ENCODE assay signal across 24 cellular contexts in genomic region chr20:55592866-55593265, GRCh38.
A peak's percentile ranks its signal among the peaks of the same experiment; 100 is the strongest.
DNase-seq lines count a peak whose midpoint lies in the region; ATAC-seq, FAIRE-seq and TF ChIP-seq lines count a peak whose summit lies in the region.
"Had no signal": no experiment of that assay in that cellular context is flagged by ENCODE, and none has a peak within 500 bp of the region (broad histone marks: within the 10 kb centered on the region; RNA-seq: fewer than 3 reads in every experiment).

No MANE protein-coding gene starts in this region.

- dilution Hi-C loops in keratinocyte (cut with MboI; ENCODE audit: extremely low pct_ligation_motif_present, low sequenced_read_pairs), result no loop called here

- H3K4me3 ChIP-seq in KMS-11 (IDR thresholded peaks at IDR 0.05; ENCODE audit: insufficient read depth, low read depth, low read length) (no peak overlapping the region), RWPE2 (ENCODE audit: severe bottlenecking) (no peak overlapping the region), keratinocyte (ENCODE audit: control insufficient read depth in 2 of 3, extremely low read depth in 1 of 3, insufficient read depth in 2 of 3, low read depth in 1 of 3, low read length in 3 of 3) (no peak overlapping the region), neuronal stem cell (ENCODE audit: low read length in 2 of 2) (no peak overlapping the region)
- H3K4me3 ChIP-seq: A549; BLaER1 treated with 17β-estradiol and CSF1 and Interleukin-3, amounts not matched to agents 10 nM and 100 nM; HAP-1 had no signal

- H2AFZ ChIP-seq in KMS-11 (ENCODE audit: low read depth) (peak overlapping the region; percentile 38; the same call in 1 of the 2 replicates), keratinocyte (ENCODE audit: control insufficient read depth, low read length) (no peak overlapping the region), neuronal stem cell (ENCODE audit: low read length) (no peak overlapping the region)

- H3K9ac ChIP-seq in KMS-11 (peak overlapping the region; percentile 47; the same call in 1 of the 2 replicates), keratinocyte (ENCODE audit: control insufficient read depth, extremely low read depth, insufficient read depth, low read length) (no peak overlapping the region), neuronal stem cell (ENCODE audit: low read depth, low read length, poor library complexity) (no peak overlapping the region)
- H3K9ac ChIP-seq: BLaER1 treated with 17β-estradiol and CSF1 and Interleukin-3, amounts not matched to agents 10 nM and 100 nM had no signal

- peaks cover 37% of the 10 kb centered on the region for H3K4me1 ChIP-seq in KMS-11 (ENCODE audit: low read depth, poor library complexity, severe bottlenecking)
- peaks cover 4% of the 10 kb centered on the region for H3K4me1 ChIP-seq in RWPE2 (ENCODE audit: insufficient read depth, poor library complexity, severe bottlenecking)
- H3K4me1 ChIP-seq in keratinocyte (ENCODE audit: control insufficient read depth, extremely low read depth, insufficient read depth, low read length), result no peaks in the 10 kb centered on the region
- H3K4me1 ChIP-seq in neuronal stem cell (ENCODE audit: control insufficient read depth in 2 of 2, insufficient read depth in 1 of 2, low read depth in 1 of 2, low read length in 2 of 2), result no peaks in the 10 kb centered on the region
- H3K4me1 ChIP-seq: A549; BLaER1 treated with 17β-estradiol and CSF1 and Interleukin-3, amounts not matched to agents 10 nM and 100 nM; HAP-1 had no signal

- H3K18ac ChIP-seq in neuronal stem cell (ENCODE audit: low read length), result no peak overlapping the region

- no peak overlapping the region for H4K8ac ChIP-seq in neuronal stem cell (ENCODE audit: low read depth, low read length)

- DNase-seq in RWPE2 (ENCODE audit: low spot score) (no peak), keratinocyte (ENCODE audit: low read depth, low spot score) (no peak), neuronal stem cell (ENCODE audit: low spot score) (no peak), CD1c-positive myeloid dendritic cell (ENCODE audit: extremely low spot score) (no peak)
- DNase-seq: 8988T; ACHN; AML-193; BE2C; Calu3; CD4-positive, alpha-beta memory T cell; COR-L47; DMS53; DMS79 treated with DMSO at 0.1 percent for 48 hours; GF-D8; GOT3; HFFc6 had no signal

- H3K9me1 ChIP-seq in keratinocyte (ENCODE audit: control insufficient read depth, extremely low read depth, insufficient read depth, low read length), result no peaks in the 10 kb centered on the region

- ATAC-seq in RWPE2 (ENCODE audit: low read depth) (peak; percentile 43; the same call in 2 of the 3 replicates), GM18861 (IDR thresholded peaks at IDR 0.05; ENCODE audit: unreplicated experiment) (no peak)
- ATAC-seq: A549 had no signal

- no CpG with 5 or more reads among the region's 8 CpGs for WGBS in neuronal stem cell (ENCODE audit: extremely low coverage in 2 of 2, insufficient read length in 2 of 2, insufficient replicate concordance in 1 of 2), 2 donors

- H3K27me3 ChIP-seq in KMS-11 (ENCODE audit: insufficient read depth, low read depth) (no peaks in the 10 kb centered on the region), RWPE2 (ENCODE audit: insufficient read depth, poor library complexity, severe bottlenecking) (peaks cover 3% of the 10 kb centered on the region), keratinocyte (ENCODE audit: control insufficient read depth, extremely low read depth, insufficient read depth, low read length) (no peaks in the 10 kb centered on the region), neuronal stem cell (ENCODE audit: control insufficient read depth in 3 of 3, insufficient read depth in 3 of 3, low read depth in 1 of 3, low read length in 3 of 3) (no peaks in the 10 kb centered on the region)
- H3K27me3 ChIP-seq: BE2C; BLaER1 treated with 17β-estradiol and CSF1 and Interleukin-3, amounts not matched to agents 10 nM and 100 nM had no signal

- H2BK5ac ChIP-seq in neuronal stem cell (ENCODE audit: low read length), result no peak overlapping the region

- H3K23ac ChIP-seq in neuronal stem cell (ENCODE audit: low read depth, low read length, poor library complexity), result no peak overlapping the region

- no peak overlapping the region for H3K4ac ChIP-seq in neuronal stem cell (ENCODE audit: low read length)

- no peaks in the 10 kb centered on the region for H3K79me1 ChIP-seq in neuronal stem cell (ENCODE audit: low read depth, low read length)

- H3K36me3 ChIP-seq in KMS-11 (ENCODE audit: insufficient read depth) (no peaks in the 10 kb centered on the region), RWPE2 (ENCODE audit: low read depth) (no peaks in the 10 kb centered on the region), keratinocyte (ENCODE audit: control insufficient read depth in 2 of 2, extremely low read depth in 1 of 2, insufficient read depth in 2 of 2, low read length in 2 of 2) (no peaks in the 10 kb centered on the region), neuronal stem cell (replicated peaks in 1 of 2; ENCODE audit: control insufficient read depth in 2 of 2, insufficient read depth in 2 of 2, low read length in 2 of 2) (no peaks in the 10 kb centered on the region)
- H3K36me3 ChIP-seq: BE2C; BLaER1 treated with 17β-estradiol and CSF1 and Interleukin-3, amounts not matched to agents 10 nM and 100 nM; HAP-1 had no signal

- H4K20me1 ChIP-seq in KMS-11 (ENCODE audit: insufficient read depth) (no peaks in the 10 kb centered on the region), keratinocyte (ENCODE audit: control insufficient read depth, extremely low read depth, insufficient read depth, low read length) (no peaks in the 10 kb centered on the region)
- H4K20me1 ChIP-seq: BLaER1 treated with 17β-estradiol and CSF1 and Interleukin-3, amounts not matched to agents 10 nM and 100 nM had no signal

- no peak overlapping the region for H2BK12ac ChIP-seq in neuronal stem cell (ENCODE audit: low read length)

- H3K79me2 ChIP-seq in KMS-11 (ENCODE audit: insufficient read depth, low read depth) (no peaks in the 10 kb centered on the region), keratinocyte (ENCODE audit: control insufficient read depth, insufficient read depth, low read length) (no peaks in the 10 kb centered on the region)

- H3K14ac ChIP-seq in neuronal stem cell (ENCODE audit: low read length), result no peak overlapping the region

- no peak overlapping the region for H2AK5ac ChIP-seq in neuronal stem cell (ENCODE audit: low read depth, low read length)

- no peak overlapping the region for H2BK120ac ChIP-seq in neuronal stem cell (ENCODE audit: low read depth, low read length)

- peak overlapping the region; percentile 58 for H3K4me2 ChIP-seq in KMS-11
- H3K4me2 ChIP-seq in keratinocyte (ENCODE audit: control insufficient read depth, extremely low read depth, insufficient read depth, low read depth, low read length), result no peak overlapping the region
- H3K4me2 ChIP-seq in neuronal stem cell (ENCODE audit: insufficient read depth, low read length, poor library complexity, severe bottlenecking), result no peak overlapping the region
- H3K4me2 ChIP-seq: A549; BLaER1 treated with 17β-estradiol and CSF1 and Interleukin-3, amounts not matched to agents 10 nM and 100 nM had no signal

- no peak for TF ChIP-seq CTCF in KMS-11 (conservative IDR thresholded peaks at IDR 0.05; ENCODE audit: low read depth, low read length)
- TF ChIP-seq CTCF in RWPE2 (IDR thresholded peaks at IDR 0.05; ENCODE audit: poor library complexity, severe bottlenecking), result peak; percentile 46
- peak in 1 of 3 experiments; percentile 17 for TF ChIP-seq CTCF in keratinocyte (optimal IDR thresholded peaks at IDR 0.05 in 1 of 3, IDR thresholded peaks at IDR 0.05 in 1 of 3, conservative IDR thresholded peaks at IDR 0.05 in 1 of 3; ENCODE audit: extremely low read depth in 1 of 3, insufficient read depth in 2 of 3, low read length in 3 of 3)

- H4K91ac ChIP-seq in neuronal stem cell (ENCODE audit: low read depth, low read length, poor library complexity), result no peak overlapping the region

- no peaks in the 10 kb centered on the region for H3K9me3 ChIP-seq in RWPE2 (ENCODE audit: severe bottlenecking)
- no peaks in the 10 kb centered on the region for H3K9me3 ChIP-seq in keratinocyte (ENCODE audit: control insufficient read depth, low read depth, low read length)
- H3K9me3 ChIP-seq in neuronal stem cell (replicated peaks in 1 of 2; ENCODE audit: control insufficient read depth in 2 of 2, insufficient read depth in 1 of 2, low read depth in 1 of 2, low read length in 2 of 2), result no peaks in the 10 kb centered on the region
- H3K9me3 ChIP-seq: A549; BE2C; BLaER1 treated with 17β-estradiol and CSF1 and Interleukin-3, amounts not matched to agents 10 nM and 100 nM; HAP-1 had no signal

- H3K27ac ChIP-seq in KMS-11, result peak overlapping the region; percentile 86
- no peak overlapping the region for H3K27ac ChIP-seq in RWPE2 (ENCODE audit: poor library complexity, severe bottlenecking)
- H3K27ac ChIP-seq in keratinocyte (ENCODE audit: control insufficient read depth, insufficient read depth, low read length), result no peak overlapping the region
- H3K27ac ChIP-seq in neuronal stem cell (replicated peaks; ENCODE audit: low read length), result no peak overlapping the region
- H3K27ac ChIP-seq: A549; BLaER1 treated with 17β-estradiol and CSF1 and Interleukin-3, amounts not matched to agents 10 nM and 100 nM had no signal

- H2BK15ac ChIP-seq in neuronal stem cell (ENCODE audit: low read length), result no peak overlapping the region

- peak; percentile 53 for FAIRE-seq in keratinocyte (lab: Jason Lieb, UNC)
- FAIRE-seq: A549, GM12891, GM18507, H54 had no signal
